ENCODE assay signal across 9 cellular contexts in the genomic region with DNA sequence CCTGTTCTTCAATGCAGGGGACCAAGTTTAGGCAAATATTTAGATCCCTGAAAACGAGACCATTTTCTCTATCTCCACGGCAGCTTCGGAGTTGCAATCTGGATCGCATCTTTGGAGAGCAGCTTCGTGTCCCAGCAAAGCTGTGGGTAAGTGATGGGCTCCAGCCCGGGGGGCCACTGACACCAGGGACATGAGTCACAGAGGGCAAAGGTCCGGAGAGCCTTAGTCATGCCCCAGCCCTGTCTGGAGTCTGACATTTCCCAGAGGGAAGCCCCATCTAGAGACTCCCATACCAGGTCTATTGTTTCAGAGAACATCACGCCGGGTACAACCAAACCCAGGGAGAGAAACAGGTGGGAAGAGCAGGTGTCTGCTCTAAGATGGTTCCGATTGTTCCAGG.
DNase-seq lines count a peak whose midpoint lies in the region; ATAC-seq and TF ChIP-seq lines count a peak whose summit lies in the region.
"Had no signal": no experiment of that assay in that cellular context is flagged by ENCODE, and none has a peak within 500 bp of the region (broad histone marks: within the 10 kb centered on the region; RNA-seq: fewer than 3 reads in every experiment).

No MANE protein-coding gene starts in this region.

- DNase-seq in amniotic stem cell (lab: John Stamatoyannopoulos, UW) (peak; percentile 75), kidney tubule cell (ENCODE audit: low spot score) (peak; percentile 90), tibial artery (peak in 1 of 2 donors; percentile 40), endodermal cell (no peak)
- DNase-seq: activated naive CD8-positive, alpha-beta T cell treated with anti-CD3 and anti-CD28 coated beads, Interleukin-2, amount 10 ng/mL, durations not matched to agents 7 days and 5 days; NCI-H2081 had no signal

- peaks cover 19% of the 10 kb centered on the region for H3K4me1 Mint-ChIP-seq in endodermal cell
- H3K4me1 Mint-ChIP-seq in stimulated activated memory B cell treated with anti-CD40 and anti-IgM and Interleukin-4, amounts not matched to agents 10 μg/mL and 1 μg/mL and 100 μg/mL, for 72 hours, result peaks cover 49% of the 10 kb centered on the region

- H3K9ac ChIP-seq in HUES6 (ENCODE audit: low read length) (peak overlapping the region; percentile 1), endodermal cell (ENCODE audit: extremely low read depth, low read length, poor library complexity, severe bottlenecking) (no peak overlapping the region)

- no peak overlapping the region for H3K4me3 ChIP-seq in HUES6 (ENCODE audit: low read depth, low read length)
- no peak overlapping the region for H3K4me3 ChIP-seq in tibial artery
- no peak overlapping the region for H3K4me3 ChIP-seq in endodermal cell (ENCODE audit: low read length)

- no peak overlapping the region for H3K4me3 Mint-ChIP-seq in endodermal cell
- no peak overlapping the region for H3K4me3 Mint-ChIP-seq in stimulated activated memory B cell treated with anti-CD40 and anti-IgM and Interleukin-4, amounts not matched to agents 10 μg/mL and 1 μg/mL and 100 μg/mL, for 72 hours
- H3K4me3 Mint-ChIP-seq: activated naive CD8-positive, alpha-beta T cell treated with anti-CD3 and anti-CD28 coated beads, Interleukin-2, amount 10 ng/mL, durations not matched to agents 7 days and 5 days had no signal

- no peak overlapping the region for H3K27ac Mint-ChIP-seq in endodermal cell
- H3K27ac Mint-ChIP-seq in stimulated activated memory B cell treated with anti-CD40 and anti-IgM and Interleukin-4, amounts not matched to agents 10 μg/mL and 1 μg/mL and 100 μg/mL, for 72 hours, result no peak overlapping the region

- no peaks in the 10 kb centered on the region for H3K9me3 Mint-ChIP-seq in endodermal cell
- H3K9me3 Mint-ChIP-seq in stimulated activated memory B cell treated with anti-CD40 and anti-IgM and Interleukin-4, amounts not matched to agents 10 μg/mL and 1 μg/mL and 100 μg/mL, for 72 hours, result no peaks in the 10 kb centered on the region
- H3K9me3 Mint-ChIP-seq: activated naive CD8-positive, alpha-beta T cell treated with anti-CD3 and anti-CD28 coated beads, Interleukin-2, amount 10 ng/mL, durations not matched to agents 7 days and 5 days had no signal

- intact Hi-C loops in tibial artery (cut with DNase I; ENCODE audit: low total_unique reads), result no loop called here

- no peaks in the 10 kb centered on the region for H3K27me3 ChIP-seq in HUES6 (ENCODE audit: control insufficient read depth, insufficient read depth, low read length)
- no peaks in the 10 kb centered on the region for H3K27me3 ChIP-seq in tibial artery
- H3K27me3 ChIP-seq in endodermal cell (ENCODE audit: control insufficient read depth, insufficient read depth, low read length, poor library complexity, severe bottlenecking), result no peaks in the 10 kb centered on the region

- no peak for ATAC-seq in stimulated activated memory B cell treated with anti-CD40 and anti-IgM and Interleukin-4, amounts not matched to agents 10 μg/mL and 1 μg/mL and 100 μg/mL, for 72 hours
- no peak for ATAC-seq in HG02623 (IDR thresholded peaks at IDR 0.05; ENCODE audit: unreplicated experiment)

- H3K36me3 ChIP-seq in HUES6 (ENCODE audit: control insufficient read depth, insufficient read depth, low read length) (no peaks in the 10 kb centered on the region), tibial artery (no peaks in the 10 kb centered on the region), endodermal cell (ENCODE audit: control insufficient read depth, insufficient read depth, low read length) (no peaks in the 10 kb centered on the region)

- TF ChIP-seq CTCF in tibial artery (IDR thresholded peaks at IDR 0.05) (no peak), endodermal cell (conservative IDR thresholded peaks at IDR 0.05) (no peak)

- H3K27ac ChIP-seq in HUES6 (ENCODE audit: low read depth, low read length) (no peak overlapping the region; the same call in 1 of the 2 replicates), tibial artery (peak overlapping the region; percentile 8 to 61), endodermal cell (ENCODE audit: low read depth, low read length) (no peak overlapping the region)

- 82 to 86% methylated on average over 7 to 10 of the region's 10 CpGs for WGBS in endodermal cell (ENCODE audit: insufficient coverage in 1 of 2, insufficient read length in 1 of 2), 2 experiments

- no peaks in the 10 kb centered on the region for H3K36me3 Mint-ChIP-seq in endodermal cell (ENCODE audit: low read depth)
- H3K36me3 Mint-ChIP-seq in stimulated activated memory B cell treated with anti-CD40 and anti-IgM and Interleukin-4, amounts not matched to agents 10 μg/mL and 1 μg/mL and 100 μg/mL, for 72 hours, result peaks cover 71% of the 10 kb centered on the region

- H3K4me1 ChIP-seq in HUES6 (ENCODE audit: control insufficient read depth, insufficient read depth, low read length), result peaks cover 22% of the 10 kb centered on the region; the same call in 1 of the 2 replicates
- peaks cover 0 to 40% (median 31%) of the 10 kb centered on the region in 4 donors for H3K4me1 ChIP-seq in tibial artery
- H3K4me1 ChIP-seq in endodermal cell (ENCODE audit: control insufficient read depth, insufficient read depth, low read length), result no peaks in the 10 kb centered on the region

- H3K27me3 Mint-ChIP-seq in endodermal cell (ENCODE audit: insufficient read depth), result no peaks in the 10 kb centered on the region
- H3K27me3 Mint-ChIP-seq in stimulated activated memory B cell treated with anti-CD40 and anti-IgM and Interleukin-4, amounts not matched to agents 10 μg/mL and 1 μg/mL and 100 μg/mL, for 72 hours, result no peaks in the 10 kb centered on the region
- H3K27me3 Mint-ChIP-seq: activated naive CD8-positive, alpha-beta T cell treated with anti-CD3 and anti-CD28 coated beads, Interleukin-2, amount 10 ng/mL, durations not matched to agents 7 days and 5 days had no signal

- H3K9me3 ChIP-seq in HUES6 (ENCODE audit: control insufficient read depth, insufficient read depth, low read depth, low read length) (no peaks in the 10 kb centered on the region), tibial artery (no peaks in the 10 kb centered on the region), endodermal cell (ENCODE audit: control insufficient read depth, low read length) (no peaks in the 10 kb centered on the region)

Comparison
In these comparisons a context has a peak if more than half of its experiments do, and no peak if none do; other contexts are left out.
1. H3K27ac ChIP-seq: peak in tibial artery (2 of 2); none in HUES6 (single experiment) and endodermal cell (single experiment).